16 cellular contexts compared by ENCODE assay signal in the genomic region with DNA sequence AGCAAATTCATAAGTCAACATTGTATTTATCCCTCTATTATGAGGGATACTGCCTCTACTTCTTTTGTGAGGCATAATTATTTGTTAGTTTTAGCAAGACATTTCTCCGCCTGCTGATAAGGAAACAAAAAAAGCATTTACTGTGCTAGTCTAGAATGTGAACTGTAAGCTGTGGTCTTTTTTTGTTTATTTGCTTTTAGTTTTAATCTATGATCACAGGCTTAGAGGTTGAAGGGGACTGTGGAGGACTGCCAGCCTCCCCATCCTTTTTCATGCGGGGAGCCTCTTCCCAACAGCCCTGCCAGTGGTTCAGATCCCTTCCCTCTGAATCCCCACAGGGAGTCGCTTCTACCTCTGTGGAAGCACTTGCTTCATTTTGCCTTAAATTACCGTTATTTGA.
DNase-seq lines count a peak whose midpoint lies in the region; ATAC-seq and TF ChIP-seq lines count a peak whose summit lies in the region.
"Had no signal": no experiment of that assay in that cellular context is flagged by ENCODE, and none has a peak within 500 bp of the region (broad histone marks: within the 10 kb centered on the region; RNA-seq: fewer than 3 reads in every experiment).

No MANE protein-coding gene starts in this region.

- no peaks in the 10 kb centered on the region for H3F3A ChIP-seq in smooth muscle cell (ENCODE audit: low read depth)

- peaks cover 17% of the 10 kb centered on the region for H3K4me1 ChIP-seq in SJSA1 (replicated peaks)
- H3K4me1 ChIP-seq in smooth muscle cell (ENCODE audit: low read depth) = peaks cover 4% of the 10 kb centered on the region

- ATAC-seq in GM21381 (IDR thresholded peaks at IDR 0.05; ENCODE audit: unreplicated experiment) = no peak
- ATAC-seq in HG03097 (IDR thresholded peaks at IDR 0.05; ENCODE audit: low FRiP score, unreplicated experiment) = no peak
- ATAC-seq: HepG2, Right ventricle myocardium inferior had no signal

- H3K27me3 ChIP-seq in SJSA1 (replicated peaks) (no peaks in the 10 kb centered on the region), smooth muscle cell (ENCODE audit: low read depth) (no peaks in the 10 kb centered on the region)

- H3K79me2 ChIP-seq in smooth muscle cell (ENCODE audit: low read depth) = no peaks in the 10 kb centered on the region

- peak overlapping the region; percentile 20 for H3K4me2 ChIP-seq in smooth muscle cell

- H3K27ac ChIP-seq in SJSA1 (no peak overlapping the region), smooth muscle cell (ENCODE audit: low read depth) (peak overlapping the region; percentile 74)

- peaks cover 5% of the 10 kb centered on the region; the same call in 1 of the 2 replicates for H3K36me3 ChIP-seq in SJSA1
- no peaks in the 10 kb centered on the region for H3K36me3 ChIP-seq in smooth muscle cell (ENCODE audit: low read depth)

- no peak overlapping the region for H2AFZ ChIP-seq in smooth muscle cell (ENCODE audit: low read depth)

- H4K20me1 ChIP-seq in smooth muscle cell (ENCODE audit: low read depth) = no peaks in the 10 kb centered on the region

- DNase-seq in NCI-H1436 (lab: John Stamatoyannopoulos, UW) = peak; percentile 31
- DNase-seq in NCI-H1436 treated with DMSO at 0.1 percent for 48 hours (lab: John Stamatoyannopoulos, UW) = no peak
- peak; percentile 14 for DNase-seq in NCI-H1417 treated with DMSO at 0.1 percent for 48 hours (lab: John Stamatoyannopoulos, UW)
- DNase-seq in SJSA1 (ENCODE audit: low read depth in 1 of 2, low spot score in 2 of 2) = peak; percentile 54 to 75
- no peak for DNase-seq in smooth muscle cell (lab: John Stamatoyannopoulos, UW; ENCODE audit: unreplicated experiment)
- no peak for DNase-seq in medulla oblongata (ENCODE audit: extremely low spot score)
- DNase-seq: DND-41, GF-D8, GOT3, MM.1S, NCI-H187, NCI-H526 had no signal

- H3K4me3 ChIP-seq in SJSA1 (no peak overlapping the region), smooth muscle cell (no peak overlapping the region)

- H3K9ac ChIP-seq in smooth muscle cell (ENCODE audit: low read depth) = no peak overlapping the region

- no peaks in the 10 kb centered on the region for H3K9me3 ChIP-seq in SJSA1 (replicated peaks)
- H3K9me3 ChIP-seq in smooth muscle cell (replicated peaks; ENCODE audit: low read depth) = no peaks in the 10 kb centered on the region

- 57% methylated on average over 4 of the region's 4 CpGs for WGBS in smooth muscle cell (ENCODE audit: low lambda C conversion rate)

- TF ChIP-seq CTCF in smooth muscle cell (IDR thresholded peaks at IDR 0.05; ENCODE audit: borderline replicate concordance, insufficient read depth, poor library complexity, severe bottlenecking) = no peak

Comparison
In these comparisons a context has a peak if more than half of its experiments do, and no peak if none do; other contexts are left out.
1. DNase-seq: peak in NCI-H1436 (single experiment), NCI-H1417 treated with DMSO at 0.1 percent for 48 hours (single experiment) and SJSA1 (2 of 2); none in NCI-H1436 treated with DMSO at 0.1 percent for 48 hours (single experiment), smooth muscle cell (single experiment) and medulla oblongata (single experiment).